11 cellular contexts compared by ENCODE assay signal in the genomic region with DNA sequence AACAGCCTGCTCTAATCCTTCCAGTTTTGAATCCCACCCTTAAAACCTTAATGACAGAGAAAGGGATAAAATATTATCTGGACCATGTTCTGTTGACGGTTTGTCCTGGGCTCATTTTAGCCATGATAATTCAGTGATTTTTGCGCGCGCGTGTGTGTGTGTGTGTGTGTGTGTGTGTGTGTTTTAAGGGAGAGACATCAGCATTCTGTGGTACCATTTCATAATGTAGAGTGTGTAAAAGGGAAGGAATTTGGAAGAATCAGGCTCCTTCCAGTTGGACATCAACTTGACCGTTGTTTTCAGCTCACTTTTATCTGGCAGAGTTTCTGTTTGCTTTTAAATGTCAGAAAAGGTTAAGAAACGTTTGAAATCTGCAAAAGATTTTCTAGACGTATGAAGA.
"Had no signal": no experiment of that assay in that cellular context is flagged by ENCODE, and none has a peak within 500 bp of the region (broad histone marks: within the 10 kb centered on the region; RNA-seq: fewer than 3 reads in every experiment).

No MANE protein-coding gene starts in this region.

- H3K4me3 Mint-ChIP-seq: activated B cell treated with CpG ODN at 0.5 μM for 24 hours; activated CD4-positive, alpha-beta T cell treated with anti-CD3 and anti-CD28 coated beads, Interleukin-2, amount 10 ng/mL, durations not matched to agents 7 days and 5 days; activated naive CD8-positive, alpha-beta T cell; activated T-cell treated with anti-CD3 and anti-CD28 coated beads, Interleukin-2, amount 50 U/mL, for 72 hours; nephron progenitor cell; stimulated activated effector memory CD8-positive, alpha-beta T cell treated with anti-CD3 and anti-CD28 coated beads, Interleukin-12 subunit alpha, Interleukin-12 subunit beta, amount 100 ng/mL, for 72 hours had no signal

- ATAC-seq: activated T-cell treated with anti-CD3 and anti-CD28 coated beads, Interleukin-2, amount 50 U/mL, for 72 hours; foreskin keratinocyte had no signal

- H3K27me3 Mint-ChIP-seq: activated B cell treated with CpG ODN at 0.5 μM for 24 hours; activated CD4-positive, alpha-beta T cell treated with anti-CD3 and anti-CD28 coated beads, Interleukin-2, amount 10 ng/mL, durations not matched to agents 7 days and 5 days; activated naive CD8-positive, alpha-beta T cell had no signal

- H3K27ac Mint-ChIP-seq: activated B cell treated with CpG ODN at 0.5 μM for 24 hours; activated CD4-positive, alpha-beta T cell treated with anti-CD3 and anti-CD28 coated beads, Interleukin-2, amount 10 ng/mL, durations not matched to agents 7 days and 5 days; activated naive CD8-positive, alpha-beta T cell; activated T-cell treated with anti-CD3 and anti-CD28 coated beads, Interleukin-2, amount 50 U/mL, for 72 hours; stimulated activated effector memory CD8-positive, alpha-beta T cell treated with anti-CD3 and anti-CD28 coated beads, Interleukin-12 subunit alpha, Interleukin-12 subunit beta, amount 100 ng/mL, for 72 hours had no signal

- H3K36me3 Mint-ChIP-seq: stimulated activated effector memory CD8-positive, alpha-beta T cell treated with anti-CD3 and anti-CD28 coated beads, Interleukin-12 subunit alpha, Interleukin-12 subunit beta, amount 100 ng/mL, for 72 hours had no signal

- H3K4me1 Mint-ChIP-seq: activated CD4-positive, alpha-beta T cell treated with anti-CD3 and anti-CD28 coated beads, Interleukin-2, amount 10 ng/mL, durations not matched to agents 7 days and 5 days; stimulated activated effector memory CD8-positive, alpha-beta T cell treated with anti-CD3 and anti-CD28 coated beads, Interleukin-12 subunit alpha, Interleukin-12 subunit beta, amount 100 ng/mL, for 72 hours had no signal

- H3K27ac ChIP-seq: foreskin keratinocyte had no signal

- H3K9me3 Mint-ChIP-seq: activated B cell treated with CpG ODN at 0.5 μM for 24 hours; activated CD4-positive, alpha-beta T cell treated with anti-CD3 and anti-CD28 coated beads, Interleukin-2, amount 10 ng/mL, durations not matched to agents 7 days and 5 days; nephron progenitor cell; stimulated activated effector memory CD8-positive, alpha-beta T cell treated with anti-CD3 and anti-CD28 coated beads, Interleukin-12 subunit alpha, Interleukin-12 subunit beta, amount 100 ng/mL, for 72 hours had no signal

- H3K27me3 ChIP-seq: foreskin keratinocyte had no signal

- DNase-seq: activated B cell treated with CpG ODN at 0.5 μM for 24 hours; activated CD4-positive, alpha-beta T cell treated with anti-CD3 and anti-CD28 coated beads, Interleukin-2, amount 10 ng/mL, durations not matched to agents 7 days and 5 days; activated CD8-positive, alpha-beta memory T cell treated with anti-CD3 and anti-CD28 coated beads, Interleukin-2, amount 50 U/mL, for 48 hours; activated gamma-delta T cell treated with Interleukin-2 at 50 U/mL for 16 hours; activated T-cell treated with anti-CD3 and anti-CD28 coated beads, Interleukin-2, amount 50 U/mL, for 72 hours; anterior cingulate cortex; foreskin keratinocyte; nephron progenitor cell; SW 1271 had no signal
